12 cellular contexts compared by ENCODE assay signal in the genomic region with DNA sequence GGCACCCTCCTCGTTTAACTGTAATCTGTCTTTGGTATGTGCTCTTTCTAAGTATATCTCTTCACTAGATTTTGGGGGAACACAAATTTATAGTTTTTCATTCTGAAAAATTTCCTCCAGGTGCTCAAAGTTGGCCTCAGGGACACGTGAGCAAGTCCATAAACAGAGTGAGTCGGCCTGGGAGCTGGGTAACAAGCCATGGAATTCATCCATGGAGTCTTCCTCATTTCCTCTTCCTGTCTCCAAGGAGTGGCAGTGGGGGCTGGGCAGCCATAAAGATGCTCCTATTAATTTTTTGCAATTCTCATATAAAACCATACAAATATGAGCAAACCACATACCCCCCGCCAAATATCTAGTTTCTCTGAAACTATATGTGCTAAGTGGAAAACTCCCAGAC.
DNase-seq lines count a peak whose midpoint lies in the region; ATAC-seq, FAIRE-seq and TF ChIP-seq lines count a peak whose summit lies in the region.
"Had no signal": no experiment of that assay in that cellular context is flagged by ENCODE, and none has a peak within 500 bp of the region (broad histone marks: within the 10 kb centered on the region; RNA-seq: fewer than 3 reads in every experiment).

No MANE protein-coding gene starts in this region.

- no peak overlapping the region for H3K4me3 ChIP-seq in right atrium auricular region
- H3K4me3 ChIP-seq in bronchial epithelial cell (ENCODE audit: low read depth, low read length): no peak overlapping the region
- H3K4me3 ChIP-seq in mesodermal cell (ENCODE audit: extremely low read depth, insufficient read depth, low read length, poor library complexity, severe bottlenecking): no peak overlapping the region
- H3K4me3 ChIP-seq: Peyer's patch had no signal

- H3K36me3 ChIP-seq in right atrium auricular region (no peaks in the 10 kb centered on the region), bronchial epithelial cell (ENCODE audit: control insufficient read depth, insufficient read depth, low read length) (peaks cover 7% of the 10 kb centered on the region), mesodermal cell (ENCODE audit: control insufficient read depth, insufficient read depth, low read length) (peaks cover 23% of the 10 kb centered on the region)
- H3K36me3 ChIP-seq: Peyer's patch had no signal

- DNase-seq in right atrium auricular region (ENCODE audit: low spot score): no peak
- no peak for DNase-seq in left ventricle myocardium superior
- DNase-seq in bronchial epithelial cell (ENCODE audit: low read depth): peak; percentile 44
- DNase-seq in GM10248 (ENCODE audit: extremely low spot score): no peak
- no peak for DNase-seq in hippocampal formation (lab: John Stamatoyannopoulos, UW)
- DNase-seq: activated B cell treated with CpG ODN at 0.5 μM for 24 hours; NCI-H2081; Peyer's patch; stimulated activated CD8-positive, alpha-beta memory T cell treated with anti-CD3 and anti-CD28 coated beads, Interleukin-4, amount 100 ng/mL, for 48 hours had no signal

- H3K27ac ChIP-seq in right atrium auricular region: peak overlapping the region; percentile 15 to 46
- H3K27ac ChIP-seq in mesodermal cell (ENCODE audit: low read depth, low read length, severe bottlenecking): peak overlapping the region; percentile 86

- no peak for FAIRE-seq in bronchial epithelial cell (lab: Jason Lieb, UNC)

- intact Hi-C loops in left ventricle myocardium superior (cut with micrococcal nuclease): no loop called here

- H3K9me3 ChIP-seq in right atrium auricular region (no peaks in the 10 kb centered on the region), mesodermal cell (ENCODE audit: control insufficient read depth, low read length) (no peaks in the 10 kb centered on the region)
- H3K9me3 ChIP-seq: Peyer's patch had no signal

- no peak for TF ChIP-seq CTCF in right atrium auricular region (IDR thresholded peaks at IDR 0.05)
- TF ChIP-seq CTCF in bronchial epithelial cell (IDR thresholded peaks at IDR 0.05; ENCODE audit: insufficient read depth, low read length, severe bottlenecking): no peak
- no peak for TF ChIP-seq CTCF in GM10248 (IDR thresholded peaks at IDR 0.05; ENCODE audit: control extremely low read depth, extremely low read depth, low read depth, missing control alignments)

- H3K27me3 ChIP-seq in right atrium auricular region: no peaks in the 10 kb centered on the region
- no peaks in the 10 kb centered on the region for H3K27me3 ChIP-seq in bronchial epithelial cell (ENCODE audit: control insufficient read depth, insufficient read depth, low read length)
- H3K27me3 ChIP-seq: Peyer's patch had no signal

- CTCF ChIA-PET in GM10248 (lab: Yijun Ruan, JAX): no interaction called here

- POLR2A ChIA-PET in GM10248 (lab: Yijun Ruan, JAX): no interaction called here

- 60% methylated on average over 3 of the region's 4 CpGs; no CpG with 5 or more reads in 1 of the 2 experiments for WGBS in mesodermal cell (ENCODE audit: insufficient coverage in 2 of 2), 2 experiments

- H3K4me1 ChIP-seq in right atrium auricular region (peaks cover 0 to 62% of the 10 kb centered on the region in 2 donors), mesodermal cell (ENCODE audit: control insufficient read depth, insufficient read depth, low read length, poor library complexity, severe bottlenecking) (peaks cover 61% of the 10 kb centered on the region)

- ATAC-seq in left ventricle myocardium superior (no peak), GM21528 (IDR thresholded peaks at IDR 0.05; ENCODE audit: low FRiP score, unreplicated experiment) (no peak), GM21515 (IDR thresholded peaks at IDR 0.05; ENCODE audit: unreplicated experiment) (no peak)
